ENCODE assay signal across 21 cellular contexts in the genomic region with DNA sequence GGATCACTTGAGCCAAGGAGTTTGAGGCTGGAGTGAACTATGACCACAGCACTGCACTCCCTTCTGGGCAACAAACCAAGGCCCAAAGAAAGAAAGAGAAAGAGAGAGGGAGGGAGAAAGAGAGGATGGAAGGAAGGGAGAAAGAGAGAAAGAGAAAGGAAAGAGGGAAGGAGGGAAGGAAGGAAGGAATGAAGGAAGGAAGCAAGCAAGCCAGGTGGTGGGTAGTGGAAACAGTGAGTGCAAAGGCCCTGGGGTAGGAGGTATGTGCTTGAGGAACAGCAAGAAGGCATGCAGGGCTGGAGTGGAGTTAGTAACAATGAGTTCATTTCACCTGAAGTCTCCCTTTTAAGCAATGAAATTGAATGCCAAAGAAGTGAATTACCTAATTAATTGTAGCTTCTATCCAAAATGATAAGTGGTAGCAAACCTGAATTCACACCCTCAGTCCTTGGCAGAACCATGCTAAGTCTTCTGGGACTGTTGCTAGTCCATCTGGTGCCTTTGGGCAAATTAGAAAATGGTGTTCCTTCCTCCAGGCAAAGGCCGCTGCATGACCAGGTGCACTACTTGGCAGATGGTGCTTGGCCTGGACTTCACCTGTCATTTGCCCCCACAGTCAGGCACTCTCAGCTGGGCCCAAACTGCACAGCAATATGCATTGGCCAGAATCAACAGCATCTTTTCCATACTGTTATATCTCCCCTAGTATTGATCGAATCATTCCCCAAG.
DNase-seq lines count a peak whose midpoint lies in the region; ATAC-seq, FAIRE-seq and TF ChIP-seq lines count a peak whose summit lies in the region.
"Had no signal": no experiment of that assay in that cellular context is flagged by ENCODE, and none has a peak within 500 bp of the region (broad histone marks: within the 10 kb centered on the region; RNA-seq: fewer than 3 reads in every experiment).

No MANE protein-coding gene starts in this region.

- no peak for TF ChIP-seq CTCF in CD4-positive, alpha-beta T cell (IDR thresholded peaks at IDR 0.05)
- TF ChIP-seq CTCF in astrocyte (IDR thresholded peaks at IDR 0.05; ENCODE audit: insufficient read depth, low read depth, low read length) = no peak
- no peak for TF ChIP-seq CTCF in GM23338 (conservative IDR thresholded peaks at IDR 0.05; ENCODE audit: low read depth in 2 of 2)

- H3K4me1 Mint-ChIP-seq in activated CD4-positive, alpha-beta T cell treated with anti-CD3 and anti-CD28 coated beads, Interleukin-2, amount 10 ng/mL, durations not matched to agents 7 days and 5 days = peaks cover 49% of the 10 kb centered on the region
- peaks cover 51% of the 10 kb centered on the region for H3K4me1 Mint-ChIP-seq in CD4-positive, alpha-beta T cell (ENCODE audit: low read depth)
- H3K4me1 Mint-ChIP-seq in astrocyte (ENCODE audit: low read depth, unreplicated experiment) = peaks cover 21% of the 10 kb centered on the region
- H3K4me1 Mint-ChIP-seq in memory B cell = peaks cover 21% of the 10 kb centered on the region
- peaks cover 5% of the 10 kb centered on the region for H3K4me1 Mint-ChIP-seq in GM23338

- H4K8ac ChIP-seq in trophoblast cell (ENCODE audit: low read depth, low read length) = no peak overlapping the region

- H3K4me3 ChIP-seq in astrocyte (ENCODE audit: insufficient read depth, low read depth, low read length) (no peak overlapping the region), GM23338 (no peak overlapping the region), trophoblast cell (ENCODE audit: low read depth, low read length) (no peak overlapping the region)

- peak overlapping the region; percentile 79 for H3K27ac Mint-ChIP-seq in activated CD4-positive, alpha-beta T cell treated with anti-CD3 and anti-CD28 coated beads, Interleukin-2, amount 10 ng/mL, durations not matched to agents 7 days and 5 days
- peak overlapping the region; percentile 48 for H3K27ac Mint-ChIP-seq in CD4-positive, alpha-beta T cell
- peak overlapping the region; percentile 28 for H3K27ac Mint-ChIP-seq in astrocyte (ENCODE audit: unreplicated experiment)
- H3K27ac Mint-ChIP-seq in memory B cell = peak overlapping the region; percentile 64
- no peak overlapping the region for H3K27ac Mint-ChIP-seq in GM23338
- H3K27ac Mint-ChIP-seq: H9 had no signal

- H3K79me2 ChIP-seq in astrocyte (ENCODE audit: insufficient read depth, low read length) (no peaks in the 10 kb centered on the region), GM23338 (replicated peaks; ENCODE audit: insufficient read depth) (no peaks in the 10 kb centered on the region), trophoblast cell (ENCODE audit: control insufficient read depth, insufficient read depth, low read length, poor library complexity) (no peaks in the 10 kb centered on the region)

- no peaks in the 10 kb centered on the region for H3K27me3 ChIP-seq in CD4-positive, alpha-beta T cell (ENCODE audit: control insufficient read depth, insufficient read depth, low read length)
- H3K27me3 ChIP-seq in astrocyte (ENCODE audit: insufficient read depth, low read length) (peaks cover 4% of the 10 kb centered on the region), GM23338 (ENCODE audit: insufficient read depth) (no peaks in the 10 kb centered on the region), trophoblast cell (ENCODE audit: insufficient read depth, low read length) (no peaks in the 10 kb centered on the region)

- H3K79me1 ChIP-seq in trophoblast cell (ENCODE audit: low read length) = peaks cover 2% of the 10 kb centered on the region

- H3K23ac ChIP-seq in trophoblast cell (ENCODE audit: low read length) = no peak overlapping the region

- H3K14ac ChIP-seq in trophoblast cell (ENCODE audit: low read length) = no peak overlapping the region

- POLR2A ChIA-PET in activated CD4-positive, alpha-beta T cell treated with anti-CD3 and anti-CD28 coated beads, Interleukin-2, amount 10 ng/mL, durations not matched to agents 7 days and 5 days (lab: Charles Lee) = interaction anchor here (0.6 kb wide), 1 partner anchor 35 kb away, joined by 3 read pairs; no protein-coding TSS in a partner anchor
- POLR2A ChIA-PET in CD4-positive, alpha-beta T cell (lab: Charles Lee) = interaction anchor here (0.6 to 7.3 kb wide), 3 partner anchors 11 to 49 kb away, joined by 3 to 258 read pairs (median 3); no protein-coding TSS in a partner anchor

- H3K4me2 ChIP-seq in astrocyte (ENCODE audit: low read length) (no peak overlapping the region), GM23338 (no peak overlapping the region), trophoblast cell (ENCODE audit: low read length) (no peak overlapping the region)

- ATAC-seq in CD4-positive, alpha-beta T cell (ENCODE audit: poor library complexity) = no peak
- ATAC-seq in memory B cell (ENCODE audit: low read depth) (no peak), GM23338 (no peak)
- ATAC-seq: HepG2 had no signal

- no peak overlapping the region for H2BK120ac ChIP-seq in trophoblast cell (ENCODE audit: insufficient read depth, low read length, poor library complexity)

- no peak overlapping the region for H3K4ac ChIP-seq in trophoblast cell (ENCODE audit: low read depth, low read length)

- FAIRE-seq in astrocyte (lab: Jason Lieb, UNC) = no peak
- FAIRE-seq: D721Med, GM12892, HepG2 had no signal

- no peaks in the 10 kb centered on the region for H3K36me3 ChIP-seq in astrocyte (ENCODE audit: insufficient read depth, low read length)
- no peaks in the 10 kb centered on the region for H3K36me3 ChIP-seq in GM23338 (ENCODE audit: insufficient read depth)
- no peaks in the 10 kb centered on the region for H3K36me3 ChIP-seq in trophoblast cell (ENCODE audit: control insufficient read depth in 1 of 2, insufficient read depth in 2 of 2, low read length in 2 of 2)
- H3K36me3 ChIP-seq: BE2C had no signal

- WGBS in trophoblast cell (ENCODE audit: extremely low coverage, insufficient coverage, insufficient read length) = no CpG with 5 or more reads among the region's 2 CpGs

- H3K9me3 ChIP-seq in CD4-positive, alpha-beta T cell (ENCODE audit: control insufficient read depth, low read length) = no peaks in the 10 kb centered on the region
- H3K9me3 ChIP-seq in astrocyte (ENCODE audit: insufficient read depth, low read depth, low read length) = no peaks in the 10 kb centered on the region
- no peaks in the 10 kb centered on the region for H3K9me3 ChIP-seq in trophoblast cell (ENCODE audit: insufficient read depth, low read depth, low read length)
- H3K9me3 ChIP-seq: BE2C had no signal

- no peaks in the 10 kb centered on the region for H3K27me3 Mint-ChIP-seq in activated CD4-positive, alpha-beta T cell treated with anti-CD3 and anti-CD28 coated beads, Interleukin-2, amount 10 ng/mL, durations not matched to agents 7 days and 5 days
- no peaks in the 10 kb centered on the region for H3K27me3 Mint-ChIP-seq in CD4-positive, alpha-beta T cell
- no peaks in the 10 kb centered on the region for H3K27me3 Mint-ChIP-seq in astrocyte (ENCODE audit: low read depth, unreplicated experiment)
- no peaks in the 10 kb centered on the region for H3K27me3 Mint-ChIP-seq in memory B cell
- peaks cover 8% of the 10 kb centered on the region for H3K27me3 Mint-ChIP-seq in GM23338 (ENCODE audit: insufficient read depth, low read depth, poor library complexity)
- H3K27me3 Mint-ChIP-seq: CD8-positive, alpha-beta memory T cell had no signal

- no peak overlapping the region for H3K4me3 Mint-ChIP-seq in activated CD4-positive, alpha-beta T cell treated with anti-CD3 and anti-CD28 coated beads, Interleukin-2, amount 10 ng/mL, durations not matched to agents 7 days and 5 days
- no peak overlapping the region for H3K4me3 Mint-ChIP-seq in CD4-positive, alpha-beta T cell
- H3K4me3 Mint-ChIP-seq in astrocyte (ENCODE audit: unreplicated experiment) = no peak overlapping the region
- no peak overlapping the region for H3K4me3 Mint-ChIP-seq in memory B cell
- H3K4me3 Mint-ChIP-seq in GM23338 = no peak overlapping the region
- H3K4me3 Mint-ChIP-seq: H9 had no signal

- no peaks in the 10 kb centered on the region for H3K4me1 ChIP-seq in astrocyte (ENCODE audit: insufficient read depth, low read length)
- H3K4me1 ChIP-seq in GM23338 (ENCODE audit: insufficient read depth) = no peaks in the 10 kb centered on the region
- H3K4me1 ChIP-seq in trophoblast cell (ENCODE audit: control insufficient read depth in 1 of 2, insufficient read depth in 2 of 2, low read length in 2 of 2) = peaks cover 0 to 2% of the 10 kb centered on the region in 2 experiments
- H3K4me1 ChIP-seq: BE2C had no signal

- H4K20me1 ChIP-seq in astrocyte (ENCODE audit: insufficient read depth, low read length) = no peaks in the 10 kb centered on the region
- no peaks in the 10 kb centered on the region for H4K20me1 ChIP-seq in GM23338 (replicated peaks; ENCODE audit: insufficient read depth)

- peaks cover 20% of the 10 kb centered on the region for H3K36me3 Mint-ChIP-seq in activated CD4-positive, alpha-beta T cell treated with anti-CD3 and anti-CD28 coated beads, Interleukin-2, amount 10 ng/mL, durations not matched to agents 7 days and 5 days (ENCODE audit: low read depth)
- H3K36me3 Mint-ChIP-seq in CD4-positive, alpha-beta T cell (ENCODE audit: low read depth) = no peaks in the 10 kb centered on the region
- H3K36me3 Mint-ChIP-seq in astrocyte (ENCODE audit: low read depth, unreplicated experiment) (no peaks in the 10 kb centered on the region), memory B cell (peaks cover 5% of the 10 kb centered on the region), GM23338 (ENCODE audit: low read depth) (no peaks in the 10 kb centered on the region)

- peaks cover 14% of the 10 kb centered on the region for H3K9me3 Mint-ChIP-seq in activated CD4-positive, alpha-beta T cell treated with anti-CD3 and anti-CD28 coated beads, Interleukin-2, amount 10 ng/mL, durations not matched to agents 7 days and 5 days
- no peaks in the 10 kb centered on the region for H3K9me3 Mint-ChIP-seq in CD4-positive, alpha-beta T cell
- H3K9me3 Mint-ChIP-seq in astrocyte (ENCODE audit: unreplicated experiment) (no peaks in the 10 kb centered on the region), memory B cell (peaks cover 3% of the 10 kb centered on the region), GM23338 (no peaks in the 10 kb centered on the region)
- H3K9me3 Mint-ChIP-seq: CD8-positive, alpha-beta memory T cell; H9 had no signal

- no peak for DNase-seq in activated CD4-positive, alpha-beta T cell treated with anti-CD3 and anti-CD28 coated beads, Interleukin-2, amount 10 ng/mL, durations not matched to agents 7 days and 5 days
- no peak for DNase-seq in activated CD4-positive, alpha-beta T cell treated with anti-CD3 and anti-CD28 coated beads, Interleukin-2, amount 50 U/mL, for 48 hours
- no peak for DNase-seq in CD4-positive, alpha-beta T cell
- DNase-seq in astrocyte (ENCODE audit: low read depth) (no peak), memory B cell (ENCODE audit: low spot score in 2 of 2) (no peak), GM23338 (ENCODE audit: low spot score) (no peak), trophoblast cell (no peak), SKM-1 treated with dmso at 0.1 percent for 144 hours (lab: John Stamatoyannopoulos, UW; ENCODE audit: unreplicated experiment) (no peak)
- DNase-seq: BE2C; CD8-positive, alpha-beta memory T cell; H9; KG1; NCI-H1694 treated with DMSO at 0.1 percent for 48 hours; NCI-H2107; NCI-H2227 treated with DMSO at 0.1 percent for 48 hours; NCI-H510A treated with DMSO at 0.1 percent for 48 hours; NCI-H82; SHP77 had no signal

- H2AFZ ChIP-seq in astrocyte (ENCODE audit: low read depth, low read length) (no peak overlapping the region), GM23338 (no peak overlapping the region), trophoblast cell (ENCODE audit: insufficient read depth, low read length, poor library complexity) (no peak overlapping the region)

- no peak overlapping the region for H2BK12ac ChIP-seq in trophoblast cell (ENCODE audit: low read length)

- no peak overlapping the region for H2AK5ac ChIP-seq in trophoblast cell (ENCODE audit: low read length)

- no peak overlapping the region for H4K91ac ChIP-seq in trophoblast cell (ENCODE audit: low read depth, low read length)

- intact Hi-C loops in CD4-positive, alpha-beta T cell (cut with DNase I, micrococcal nuclease) = no loop called here

- no peak overlapping the region for H3K18ac ChIP-seq in trophoblast cell (ENCODE audit: low read length)

- no peak overlapping the region for H3K27ac ChIP-seq in CD4-positive, alpha-beta T cell (ENCODE audit: low read depth, low read length)
- H3K27ac ChIP-seq in astrocyte (ENCODE audit: low read depth, low read length) = no peak overlapping the region
- no peak overlapping the region for H3K27ac ChIP-seq in GM23338 (ENCODE audit: low read depth)
- no peak overlapping the region for H3K27ac ChIP-seq in trophoblast cell (ENCODE audit: low read depth, low read length)

- H2BK5ac ChIP-seq in trophoblast cell (ENCODE audit: low read depth, low read length, poor library complexity) = no peak overlapping the region

- no peaks in the 10 kb centered on the region for H3K9me2 ChIP-seq in GM23338 (ENCODE audit: insufficient read depth)

- H3K9ac ChIP-seq in astrocyte (ENCODE audit: low read length) = no peak overlapping the region
- no peak overlapping the region for H3K9ac ChIP-seq in trophoblast cell (ENCODE audit: low read length)

- H4K12ac ChIP-seq in trophoblast cell (ENCODE audit: low read depth, low read length) = no peak overlapping the region

- no peaks in the 10 kb centered on the region for H3F3A ChIP-seq in GM23338 (replicated peaks; ENCODE audit: low read depth)

- CTCF ChIA-PET in activated CD4-positive, alpha-beta T cell treated with anti-CD3 and anti-CD28 coated beads, Interleukin-2, amount 10 ng/mL, durations not matched to agents 7 days and 5 days (lab: Charles Lee) = interaction anchor here (0.7 to 0.9 kb wide), 2 partner anchors 10 to 108 kb away, joined by 3 to 5 read pairs; no protein-coding TSS in a partner anchor
- CTCF ChIA-PET in CD4-positive, alpha-beta T cell (lab: Charles Lee) = interaction anchor here (1.0 to 3.1 kb wide), 3 partner anchors 24 to 68 kb away, joined by 3 to 10 read pairs (median 4); partner anchors contain the start of gene MPP7
